19 cellular contexts compared by ENCODE assay signal in the genomic region with DNA sequence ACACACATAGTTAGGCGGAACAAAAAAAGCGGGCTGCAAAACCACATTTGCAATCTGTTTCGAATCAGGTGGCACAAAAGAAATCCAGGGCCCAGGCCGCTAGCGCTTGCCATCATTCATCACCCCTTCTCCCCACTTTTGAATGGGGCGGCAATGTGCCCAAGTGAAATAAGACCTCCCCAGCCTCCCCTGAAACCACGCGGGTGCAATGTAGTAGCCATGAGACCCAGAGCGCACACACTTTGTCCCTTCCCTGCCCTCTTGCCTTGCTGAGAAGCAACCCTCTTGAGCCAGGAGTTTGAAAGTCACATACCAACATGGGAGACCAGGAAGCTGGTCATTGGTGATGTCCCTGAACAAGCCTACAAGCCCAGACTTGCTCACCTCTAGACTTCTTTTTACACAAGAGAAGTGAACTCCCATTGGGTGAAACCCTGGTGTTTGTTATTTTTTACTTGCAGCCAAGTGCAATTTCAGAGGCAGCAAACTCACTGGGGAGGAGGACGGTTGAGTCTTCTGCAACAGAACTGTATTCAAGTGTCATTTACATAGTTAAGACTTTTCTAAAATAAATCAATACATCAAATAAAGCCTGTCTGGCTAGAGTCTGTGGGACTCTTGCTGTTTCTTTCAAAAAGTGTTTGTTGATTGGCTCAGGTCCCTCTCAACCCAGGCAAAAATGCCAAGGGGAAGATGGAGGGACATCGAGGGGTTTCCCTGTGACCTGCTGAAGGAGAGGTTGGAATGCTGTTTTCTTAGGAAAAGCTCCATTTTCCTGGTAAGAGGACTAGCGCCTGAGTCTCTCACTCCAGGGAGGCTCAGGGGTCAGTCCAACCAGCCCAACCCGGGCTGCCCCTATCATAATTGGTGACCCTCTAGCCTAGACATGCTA.
A peak's percentile ranks its signal among the peaks of the same experiment; 100 is the strongest.
DNase-seq lines count a peak whose midpoint lies in the region; ATAC-seq, FAIRE-seq and TF ChIP-seq lines count a peak whose summit lies in the region.
"Had no signal": no experiment of that assay in that cellular context is flagged by ENCODE, and none has a peak within 500 bp of the region (broad histone marks: within the 10 kb centered on the region; RNA-seq: fewer than 3 reads in every experiment).

No MANE protein-coding gene starts in this region.

- H3K9me3 ChIP-seq in pancreas (no peaks in the 10 kb centered on the region), aorta (ENCODE audit: control insufficient read depth, low read length) (no peaks in the 10 kb centered on the region)
- H3K9me3 ChIP-seq: lower lobe of right lung, tibial artery had no signal

- H3K27me3 ChIP-seq in pancreas (no peaks in the 10 kb centered on the region), aorta (ENCODE audit: control insufficient read depth in 1 of 2, insufficient read depth in 2 of 2, low read length in 1 of 2) (no peaks in the 10 kb centered on the region)
- H3K27me3 ChIP-seq: tibial artery had no signal

- DNase-seq in DMS 273 (lab: John Stamatoyannopoulos, UW; ENCODE audit: unreplicated experiment) (peak; percentile 17), DMS 273 treated with DMSO at 0.1 percent for 48 hours (lab: John Stamatoyannopoulos, UW) (no peak), NCI-H1105 treated with DMSO at 0.1 percent for 48 hours (lab: John Stamatoyannopoulos, UW) (peak; percentile 39), SW480 (ENCODE audit: low spot score) (peak; percentile 79), pancreas (no peak), aorta (no peak), SKM-1 (lab: John Stamatoyannopoulos, UW; ENCODE audit: unreplicated experiment) (no peak), Ammon's horn (ENCODE audit: low spot score) (no peak)
- DNase-seq: activated gamma-delta T cell; CD4-positive, alpha-beta memory T cell; lower lobe of right lung; NCI-H1092; retina; stimulated activated CD4-positive, alpha-beta T cell treated with anti-CD3 and anti-CD28 coated beads, Interleukin-2, amount 100 ng/mL, for 24 hours; tibial artery had no signal

- no peaks in the 10 kb centered on the region for H3K36me3 ChIP-seq in pancreas
- H3K36me3 ChIP-seq in aorta (ENCODE audit: control insufficient read depth in 1 of 2, insufficient read depth in 2 of 2, low read length in 1 of 2) = no peaks in the 10 kb centered on the region
- H3K36me3 ChIP-seq: lower lobe of right lung, tibial artery had no signal

- intact Hi-C loops in pancreas (cut with DNase I) = loop anchor here in 1 of 3 donors (10.0 kb wide), 1 partner anchor 83 kb away; no protein-coding TSS in a partner anchor
- intact Hi-C loops in aorta (cut with DNase I) = no loop called here

- WGBS in pancreas, 2 donors = 72 to 77% methylated on average over 13 of the region's 13 CpGs
- 78 to 80% methylated on average over 13 of the region's 13 CpGs for WGBS in aorta, 2 donors

- H3K4me1 ChIP-seq in pancreas = peaks cover 32 to 35% (median 32%) of the 10 kb centered on the region in 3 donors
- H3K4me1 ChIP-seq in aorta (ENCODE audit: control insufficient read depth in 1 of 2, insufficient read depth in 2 of 2, low read length in 2 of 2) = no peaks in the 10 kb centered on the region

- TF ChIP-seq CTCF in pancreas (IDR thresholded peaks at IDR 0.05) = no peak

- ATAC-seq in pancreas = peak in 3 of 4 donors; percentile 6 to 15 (median 13)
- no peak for ATAC-seq in aorta (ENCODE audit: low FRiP score)
- ATAC-seq: lower lobe of right lung; natural killer cell treated with Interleukin-12 subunit alpha and Interleukin-12 subunit beta and Interleukin-15 and Interleukin-18, amount 100 ng/mL, for 72 hours had no signal

- no peak overlapping the region for H3K4me3 ChIP-seq in pancreas
- H3K4me3 ChIP-seq in aorta (ENCODE audit: low read length in 2 of 2) = no peak overlapping the region
- H3K4me3 ChIP-seq: lower lobe of right lung, SK-N-MC, tibial artery had no signal

- FAIRE-seq in pancreas (lab: Jason Lieb, UNC) = no peak

- H3K27ac ChIP-seq in pancreas = peak overlapping the region in 2 of 4 donors; percentile 42 to 48
- H3K27ac ChIP-seq in aorta (ENCODE audit: low read depth in 1 of 2, low read length in 2 of 2) = no peak overlapping the region
- H3K27ac ChIP-seq: 22Rv1, lower lobe of right lung, SK-N-MC, tibial artery, VCaP had no signal

Comparison
In these comparisons a context has a peak if more than half of its experiments do, and no peak if none do; other contexts are left out.
1. DNase-seq: peak in DMS 273 (single experiment), NCI-H1105 treated with DMSO at 0.1 percent for 48 hours (single experiment) and SW480 (single experiment); none in DMS 273 treated with DMSO at 0.1 percent for 48 hours (single experiment), pancreas (0 of 6), aorta (0 of 2), SKM-1 (single experiment) and Ammon's horn (single experiment).